19 cellular contexts compared by ENCODE assay signal in the genomic region with DNA sequence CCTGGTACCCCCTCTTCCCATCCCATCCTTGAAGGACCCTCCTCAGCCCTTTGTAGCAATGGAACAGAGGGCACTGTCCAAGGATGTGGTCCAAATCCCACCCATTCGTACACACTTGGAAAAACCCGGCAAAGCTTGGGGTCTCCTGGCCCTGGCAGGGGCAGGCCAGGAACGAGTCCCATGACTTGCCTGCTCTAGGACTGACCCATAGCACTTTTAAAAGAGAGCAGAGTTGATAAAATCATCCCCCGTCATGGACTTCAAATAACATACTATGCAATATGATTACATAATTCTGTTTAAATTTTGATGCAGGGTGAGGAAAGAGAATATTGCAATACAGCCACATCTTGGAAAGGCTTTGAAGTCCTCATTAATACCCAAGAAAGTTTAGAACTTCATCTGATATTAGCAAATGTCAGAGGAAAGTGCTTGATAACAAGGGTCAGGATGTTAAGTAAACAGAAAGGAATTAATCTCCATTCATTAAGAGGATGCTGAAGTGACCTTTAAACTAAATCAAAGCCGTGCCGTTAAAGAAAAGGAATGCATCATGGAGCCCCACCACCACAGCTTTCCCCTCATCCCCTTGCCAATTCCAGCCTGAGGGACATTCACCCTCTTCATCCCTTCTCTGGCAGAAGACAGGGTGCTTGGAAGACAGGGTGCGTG.
DNase-seq lines count a peak whose midpoint lies in the region; ATAC-seq, FAIRE-seq and TF ChIP-seq lines count a peak whose summit lies in the region.
"Had no signal": no experiment of that assay in that cellular context is flagged by ENCODE, and none has a peak within 500 bp of the region (broad histone marks: within the 10 kb centered on the region; RNA-seq: fewer than 3 reads in every experiment).

No MANE protein-coding gene starts in this region.

- H4K20me1 ChIP-seq in HepG2 (ENCODE audit: insufficient read depth, low read length) (no peaks in the 10 kb centered on the region), K562 (replicated peaks; ENCODE audit: control insufficient read depth, insufficient read depth, low read length) (no peaks in the 10 kb centered on the region)

- in situ Hi-C loops in HepG2 (cut with HindIII; ENCODE audit: extremely low pct_ligation_motif_present, low pct_unique_long_range_greater_than_20kb) (no loop called here), K562 (cut with MboI) (no loop called here)

- TF ChIP-seq EP300 in HepG2 (IDR thresholded peaks at IDR 0.05; ENCODE audit: low read depth in 2 of 2, low read length in 2 of 2) (no peak), HepG2 (CRISPR knock-in tag; IDR thresholded peaks at IDR 0.05; ENCODE audit: borderline replicate concordance) (no peak), K562 (IDR thresholded peaks at IDR 0.05; ENCODE audit: low read length) (no peak)

- H3K4me1 ChIP-seq in HepG2 (ENCODE audit: insufficient read depth, low read length) (peaks cover 17% of the 10 kb centered on the region), right lobe of liver (no peaks in the 10 kb centered on the region), K562 (replicated peaks in 1 of 2; ENCODE audit: control insufficient read depth in 2 of 2, insufficient read depth in 2 of 2, low read length in 2 of 2) (no peaks in the 10 kb centered on the region), liver (ENCODE audit: control insufficient read depth in 4 of 4, insufficient read depth in 4 of 4, low read length in 3 of 4) (no peaks in the 10 kb centered on the region)
- H3K4me1 ChIP-seq: HAP-1 had no signal

- ATAC-seq in HepG2, result no peak
- ATAC-seq in right lobe of liver, result no peak
- no peak for ATAC-seq in K562
- no peak for ATAC-seq in HG03520 (IDR thresholded peaks at IDR 0.05; ENCODE audit: unreplicated experiment)

- no peak overlapping the region for H3K27ac ChIP-seq in HepG2 (ENCODE audit: extremely low read length, insufficient read depth, low read length)
- no peak overlapping the region for H3K27ac ChIP-seq in right lobe of liver
- no peak overlapping the region for H3K27ac ChIP-seq in K562 (ENCODE audit: extremely low read depth, low read depth, low read length)
- no peak overlapping the region for H3K27ac ChIP-seq in liver (ENCODE audit: low read depth in 1 of 2, low read length in 2 of 2)
- H3K27ac ChIP-seq: C4-2B had no signal

- intact Hi-C loops in HepG2 (cut with micrococcal nuclease; ENCODE audit: unreplicated experiment), result no loop called here
- intact Hi-C loops in right lobe of liver (cut with DNase I), result no loop called here
- intact Hi-C loops in K562 (cut with micrococcal nuclease), result no loop called here

- CTCF ChIA-PET in HepG2 (lab: Yijun Ruan, JAX; ENCODE audit: low intra/inter-chr PET ratio, low total read pairs) (no interaction called here), K562 (lab: Yijun Ruan, JAX; ENCODE audit: low intra/inter-chr PET ratio) (no interaction called here)

- TF ChIP-seq POLR2A in HepG2 (IDR thresholded peaks at IDR 0.05; ENCODE audit: insufficient read depth in 1 of 2, low read depth in 2 of 2, low read length in 2 of 2) (no peak), right lobe of liver (IDR thresholded peaks at IDR 0.05) (no peak), K562 (conservative IDR thresholded peaks at IDR 0.05) (no peak), H54 (IDR thresholded peaks at IDR 0.05; ENCODE audit: low read depth, low read length) (no peak)

- no peak overlapping the region for H3K4me3 ChIP-seq in HepG2 (replicated peaks in 1 of 3; ENCODE audit: insufficient read depth in 1 of 3, low read depth in 2 of 3, low read length in 3 of 3)
- no peak overlapping the region for H3K4me3 ChIP-seq in right lobe of liver
- no peak overlapping the region for H3K4me3 ChIP-seq in K562
- H3K4me3 ChIP-seq in liver (ENCODE audit: low read depth in 1 of 3, low read length in 3 of 3), result no peak overlapping the region
- H3K4me3 ChIP-seq: HAP-1 had no signal

- H2AFZ ChIP-seq in HepG2 (ENCODE audit: low read length), result no peak overlapping the region
- no peak overlapping the region for H2AFZ ChIP-seq in K562 (ENCODE audit: low read depth, low read length)

- POLR2A ChIA-PET in HepG2 (lab: Yijun Ruan, JAX), result no interaction called here
- POLR2A ChIA-PET in K562 (lab: Yijun Ruan, JAX), result interaction anchor here (0.9 kb wide), 1 partner anchor 236 kb away, joined by 3 read pairs; no protein-coding TSS in a partner anchor

- 7% methylated on average over 7 of the region's 7 CpGs for WGBS in HepG2 (ENCODE audit: low lambda C conversion rate)
- 30% methylated on average over 6 of the region's 7 CpGs for WGBS in right lobe of liver (ENCODE audit: insufficient coverage, low coverage, low lambda C conversion rate, missing lambda C conversion rate)
- 11% methylated on average over 7 of the region's 7 CpGs for WGBS in K562 (ENCODE audit: insufficient coverage, low coverage, missing lambda C conversion rate)
- 47% methylated on average over 7 of the region's 7 CpGs for WGBS in liver

- no peaks in the 10 kb centered on the region for H3K9me1 ChIP-seq in K562 (ENCODE audit: control insufficient read depth, insufficient read depth, low read length)

- DNase-seq in HepG2 (ENCODE audit: low spot score) (no peak), right lobe of liver (no peak), K562 (ENCODE audit: extremely low read depth in 1 of 4, low spot score in 3 of 4) (no peak), H54 (ENCODE audit: insufficient read length, low spot score) (no peak), MV-4-11 (lab: John Stamatoyannopoulos, UW) (no peak)
- DNase-seq: AML-193; Caco-2; CD4-positive, alpha-beta T cell had no signal

- TF ChIP-seq RAD21 in HepG2 (CRISPR knock-in tag; IDR thresholded peaks at IDR 0.05) (no peak), K562 (CRISPR knock-in tag; conservative IDR thresholded peaks at IDR 0.05 in 1 of 2, IDR thresholded peaks at IDR 0.05 in 1 of 2) (no peak), liver (IDR thresholded peaks at IDR 0.05) (no peak)

- no peak overlapping the region for H3K4me2 ChIP-seq in HepG2 (ENCODE audit: low read depth, low read length)
- H3K4me2 ChIP-seq in K562 (ENCODE audit: insufficient read depth, low read length), result no peak overlapping the region

- H3K9ac ChIP-seq in HepG2 (ENCODE audit: insufficient read depth, low read depth, low read length) (no peak overlapping the region), K562 (ENCODE audit: insufficient read depth in 1 of 2, low read depth in 2 of 2, low read length in 2 of 2) (no peak overlapping the region), liver (ENCODE audit: low read depth in 1 of 2, low read length in 2 of 2) (no peak overlapping the region)

- H3K79me2 ChIP-seq in HepG2 (ENCODE audit: insufficient read depth, low read length) (no peaks in the 10 kb centered on the region), K562 (ENCODE audit: control insufficient read depth, insufficient read depth, low read length) (no peaks in the 10 kb centered on the region)

- no TSS peak for BruUV-seq in HepG2 (replicated peaks; lab: Mats Ljungman, UMichigan)
- BruUV-seq in K562 (replicated peaks; lab: Mats Ljungman, UMichigan), result no TSS peak

- H3K9me3 ChIP-seq in HepG2 (ENCODE audit: low read length) (no peaks in the 10 kb centered on the region), right lobe of liver (no peaks in the 10 kb centered on the region), K562 (replicated peaks; ENCODE audit: control insufficient read depth, insufficient read depth, low read depth, low read length) (no peaks in the 10 kb centered on the region), liver (ENCODE audit: control insufficient read depth in 4 of 4, low read length in 3 of 4) (no peaks in the 10 kb centered on the region)
- H3K9me3 ChIP-seq: Caco-2, HAP-1 had no signal

- H3K36me3 ChIP-seq in HepG2 (replicated peaks in 1 of 2; ENCODE audit: control insufficient read depth in 1 of 2, insufficient read depth in 2 of 2, low read length in 2 of 2) (no peaks in the 10 kb centered on the region), right lobe of liver (no peaks in the 10 kb centered on the region), K562 (ENCODE audit: control insufficient read depth, insufficient read depth, low read length) (no peaks in the 10 kb centered on the region), liver (ENCODE audit: control insufficient read depth in 4 of 4, insufficient read depth in 3 of 4, low read depth in 1 of 4, low read length in 3 of 4) (no peaks in the 10 kb centered on the region)
- H3K36me3 ChIP-seq: HAP-1 had no signal

- TF ChIP-seq CTCF in HepG2 (CRISPR knock-in tag; IDR thresholded peaks at IDR 0.05), result no peak
- no peak for TF ChIP-seq CTCF in right lobe of liver (IDR thresholded peaks at IDR 0.05)
- no peak for TF ChIP-seq CTCF in K562 (IDR thresholded peaks at IDR 0.05 in 2 of 3, conservative IDR thresholded peaks at IDR 0.05 in 1 of 3; ENCODE audit: insufficient read depth in 2 of 3, low read depth in 1 of 3, low read length in 3 of 3)
- no peak for TF ChIP-seq CTCF in liver (IDR thresholded peaks at IDR 0.05; ENCODE audit: low read depth, low read length, missing input control)

- H3K27me3 ChIP-seq in HepG2 (ENCODE audit: control insufficient read depth in 1 of 2, insufficient read depth in 2 of 2, low read length in 2 of 2) (peaks cover 0 to 5% of the 10 kb centered on the region in 2 experiments; a peak in 2 of 5 replicates), right lobe of liver (no peaks in the 10 kb centered on the region), K562 (ENCODE audit: control insufficient read depth in 2 of 2, insufficient read depth in 2 of 2, low read length in 2 of 2) (peaks cover 9 to 57% of the 10 kb centered on the region in 2 experiments; a peak in 4 of 5 replicates), liver (ENCODE audit: control insufficient read depth in 4 of 4, insufficient read depth in 4 of 4, low read length in 3 of 4) (no peaks in the 10 kb centered on the region)

- FAIRE-seq in HepG2 (lab: Jason Lieb, UNC) (no peak), K562 (lab: Jason Lieb, UNC) (no peak), H54 (lab: Jason Lieb, UNC) (no peak)
- FAIRE-seq: A204.1, D721Med, G401.6, GM12891, GM19239, H1, HTR-8/SVneo had no signal

TF ChIP-seq in HepG2, 621 proteins besides CTCF, POLR2A, EP300 and RAD21 (continues in another document):
- TF ChIP-seq, protein P1, sequence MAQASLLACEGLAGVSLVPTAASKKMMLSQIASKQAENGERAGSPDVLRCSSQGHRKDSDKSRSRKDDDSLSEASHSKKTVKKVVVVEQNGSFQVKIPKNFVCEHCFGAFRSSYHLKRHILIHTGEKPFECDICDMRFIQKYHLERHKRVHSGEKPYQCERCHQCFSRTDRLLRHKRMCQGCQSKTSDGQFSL (CRISPR knock-in tag; IDR thresholded peaks at IDR 0.05), result no peak

TF ChIP-seq in K562, 482 proteins besides CTCF, POLR2A, EP300 and RAD21:
- TF ChIP-seq EGR1 (conservative IDR thresholded peaks at IDR 0.05) (no peak), TARDBP (IDR thresholded peaks at IDR 0.05) (no peak), ZNF584 (CRISPR knock-in tag; IDR thresholded peaks at IDR 0.05; ENCODE audit: low read depth) (peak; percentile 94)
TF ChIP-seq in K562: peak in this region for 1.

TF ChIP-seq in liver, 16 proteins besides CTCF, POLR2A, EP300 and RAD21:
- TF ChIP-seq GABPA (IDR thresholded peaks at IDR 0.05 in 1 of 2, conservative IDR thresholded peaks at IDR 0.05 in 1 of 2), result no peak
- peak; percentile 65 for TF ChIP-seq NR2F2 (IDR thresholded peaks at IDR 0.05)
